2 cellular contexts compared by ENCODE assay signal in the genomic region with DNA sequence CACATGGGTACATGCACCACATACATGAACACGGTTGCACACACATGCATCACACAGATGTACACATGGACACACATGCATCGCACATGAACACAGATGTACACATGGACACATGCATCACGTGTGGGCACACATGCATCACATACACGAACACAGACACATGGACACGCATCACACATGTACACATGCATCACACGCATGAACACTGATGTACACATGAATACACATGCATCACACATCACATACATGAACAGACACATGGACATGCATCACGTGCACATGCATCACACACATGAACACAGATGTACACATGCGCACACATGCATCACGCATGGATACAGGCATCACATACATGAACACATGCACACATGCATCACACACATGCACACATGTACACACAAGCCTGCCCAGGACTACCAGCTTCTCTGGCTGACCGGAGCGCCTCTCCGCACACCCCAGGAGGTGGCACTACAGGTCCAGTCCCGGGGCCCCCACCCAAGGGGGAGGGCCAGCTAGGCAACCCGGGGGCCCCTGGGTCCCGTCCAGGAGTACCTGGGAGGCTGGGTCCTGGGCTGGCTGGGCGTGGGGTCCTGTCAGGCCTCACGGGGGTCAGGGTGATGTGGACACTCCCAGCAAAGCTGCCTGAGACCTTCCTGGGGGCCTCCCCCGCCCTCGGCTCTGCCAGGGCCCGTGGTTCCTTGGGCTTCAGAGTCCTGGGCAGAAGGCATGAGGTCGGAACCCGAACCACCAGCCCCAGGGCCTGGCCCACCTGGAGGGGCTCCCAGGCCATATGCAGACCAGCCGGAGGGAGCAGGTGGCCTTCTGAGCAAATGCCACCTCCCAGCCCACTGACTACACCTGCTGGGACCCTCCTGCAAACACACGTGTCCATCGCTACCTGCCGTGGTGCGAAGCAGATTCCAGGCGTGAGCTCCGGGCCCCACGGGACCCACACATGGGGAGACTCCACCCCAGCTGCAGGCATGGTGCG.
TF ChIP-seq lines count a peak whose summit lies in the region.

No MANE protein-coding gene starts in this region.

TF ChIP-seq in K562, 482 proteins besides CTCF, POLR2A, EP300 and RAD21:
- no peak for TF ChIP-seq NR1H2 (CRISPR knock-in tag; IDR thresholded peaks at IDR 0.05)
- no peak for TF ChIP-seq L3MBTL2 (IDR thresholded peaks at IDR 0.05)
- TF ChIP-seq DNMT1 (IDR thresholded peaks at IDR 0.05) = no peak
- TF ChIP-seq IRF2 (CRISPR knock-in tag; IDR thresholded peaks at IDR 0.05) = no peak
- TF ChIP-seq STAT5A (IDR thresholded peaks at IDR 0.05; ENCODE audit: borderline replicate concordance, low read length) = peak; percentile 42; the same call in 1 of the 2 replicates
- no peak for TF ChIP-seq KLF6 (CRISPR knock-in tag; IDR thresholded peaks at IDR 0.05; ENCODE audit: borderline replicate concordance)
- TF ChIP-seq, protein P1, sequence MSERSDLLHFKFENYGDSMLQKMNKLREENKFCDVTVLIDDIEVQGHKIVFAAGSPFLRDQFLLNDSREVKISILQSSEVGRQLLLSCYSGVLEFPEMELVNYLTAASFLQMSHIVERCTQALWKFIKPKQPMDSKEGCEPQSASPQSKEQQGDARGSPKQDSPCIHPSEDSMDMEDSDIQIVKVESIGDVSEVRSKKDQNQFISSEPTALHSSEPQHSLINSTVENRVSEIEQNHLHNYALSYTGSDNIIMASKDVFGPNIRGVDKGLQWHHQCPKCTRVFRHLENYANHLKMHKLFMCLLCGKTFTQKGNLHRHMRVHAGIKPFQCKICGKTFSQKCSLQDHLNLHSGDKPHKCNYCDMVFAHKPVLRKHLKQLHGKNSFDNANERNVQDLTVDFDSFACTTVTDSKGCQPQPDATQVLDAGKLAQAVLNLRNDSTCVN (CRISPR knock-in tag; IDR thresholded peaks at IDR 0.05) = no peak
- TF ChIP-seq RCOR1 (IDR thresholded peaks at IDR 0.05; ENCODE audit: borderline replicate concordance in 1 of 2, low read depth in 2 of 2, low read length in 2 of 2) = no peak
- peak; percentile 77 for TF ChIP-seq PHF20 (IDR thresholded peaks at IDR 0.05; ENCODE audit: partially characterized antibody)
- TF ChIP-seq ZNF175 (CRISPR knock-in tag; IDR thresholded peaks at IDR 0.05; ENCODE audit: low read depth) = no peak
- no peak for TF ChIP-seq RUNX1 (IDR thresholded peaks at IDR 0.05; ENCODE audit: low read depth)
- TF ChIP-seq, protein P2, sequence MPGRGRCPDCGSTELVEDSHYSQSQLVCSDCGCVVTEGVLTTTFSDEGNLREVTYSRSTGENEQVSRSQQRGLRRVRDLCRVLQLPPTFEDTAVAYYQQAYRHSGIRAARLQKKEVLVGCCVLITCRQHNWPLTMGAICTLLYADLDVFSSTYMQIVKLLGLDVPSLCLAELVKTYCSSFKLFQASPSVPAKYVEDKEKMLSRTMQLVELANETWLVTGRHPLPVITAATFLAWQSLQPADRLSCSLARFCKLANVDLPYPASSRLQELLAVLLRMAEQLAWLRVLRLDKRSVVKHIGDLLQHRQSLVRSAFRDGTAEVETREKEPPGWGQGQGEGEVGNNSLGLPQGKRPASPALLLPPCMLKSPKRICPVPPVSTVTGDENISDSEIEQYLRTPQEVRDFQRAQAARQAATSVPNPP (IDR thresholded peaks at IDR 0.05; ENCODE audit: borderline replicate concordance, insufficient read depth, insufficient read length) = no peak
- TF ChIP-seq BHLHE40 (IDR thresholded peaks at IDR 0.05; ENCODE audit: low read length) = 0 out of 2 replicates have a peak, but pooled peaks have one; percentile 5
- TF ChIP-seq CHD2 (IDR thresholded peaks at IDR 0.05; ENCODE audit: low read depth, low read length) = no peak
- no peak for TF ChIP-seq ZNF347 (CRISPR knock-in tag; IDR thresholded peaks at IDR 0.05; ENCODE audit: low read depth)
- peak; percentile 62; the same call in 1 of the 2 replicates for TF ChIP-seq NFRKB (IDR thresholded peaks at IDR 0.05; ENCODE audit: low read depth)
- TF ChIP-seq ARID2 (IDR thresholded peaks at IDR 0.05) = 0 out of 2 replicates have a peak, but pooled peaks have one; percentile 25
- TF ChIP-seq LEF1 (IDR thresholded peaks at IDR 0.05) = peak; percentile 28; the same call in 1 of the 2 replicates
- no peak for TF ChIP-seq TRIM28 (IDR thresholded peaks at IDR 0.05)
- no peak for TF ChIP-seq CCAR2 (IDR thresholded peaks at IDR 0.05; ENCODE audit: low read depth, low read length)
- TF ChIP-seq POLR2G (IDR thresholded peaks at IDR 0.05; ENCODE audit: low read depth, low read length) = 0 out of 2 replicates have a peak, but pooled peaks have one; percentile 34

TF ChIP-seq in liver, 16 proteins besides CTCF, POLR2A, EP300 and RAD21:
- no peak for TF ChIP-seq YY1 (IDR thresholded peaks at IDR 0.05)
- TF ChIP-seq HNF4G (IDR thresholded peaks at IDR 0.05) = no peak
- TF ChIP-seq, protein P3, sequence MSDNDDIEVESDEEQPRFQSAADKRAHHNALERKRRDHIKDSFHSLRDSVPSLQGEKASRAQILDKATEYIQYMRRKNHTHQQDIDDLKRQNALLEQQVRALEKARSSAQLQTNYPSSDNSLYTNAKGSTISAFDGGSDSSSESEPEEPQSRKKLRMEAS (IDR thresholded peaks at IDR 0.05) = no peak
